Comparison of ENCODE assay signal across 31 cellular contexts in the genomic region with DNA sequence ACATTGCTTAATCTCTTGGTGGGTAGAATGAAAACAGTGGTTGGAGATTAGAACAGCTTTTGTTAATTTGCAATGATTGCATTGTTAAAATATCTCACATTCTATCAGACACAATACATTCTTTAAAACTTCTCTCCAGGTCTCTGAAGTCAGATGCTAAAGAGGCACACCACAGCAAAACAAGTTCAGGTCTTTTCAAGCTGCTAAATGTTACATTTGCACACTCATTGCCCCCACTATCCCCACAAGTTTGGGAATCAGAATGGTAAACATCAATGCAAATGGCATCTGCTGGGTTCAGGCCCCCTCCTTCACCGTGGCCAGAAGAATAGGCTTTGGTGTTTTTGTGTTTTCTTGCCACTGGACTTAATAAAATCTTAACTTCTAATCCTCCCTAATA. TPM values are rescaled to one million over a fixed set of nuclear protein-coding genes. Genes with fewer than 3 reads are reported as not detected.
"Had no signal": no experiment of that assay in that cellular context is flagged by ENCODE, and none has a peak within 500 bp of the region (broad histone marks: within the 10 kb centered on the region; RNA-seq: fewer than 3 reads in every experiment).

No MANE protein-coding gene starts in this region.

- H3K4me1 Mint-ChIP-seq: naive thymus-derived CD4-positive, alpha-beta T cell; stimulated activated naive B cell treated with anti-CD40 and anti-IgM and Interleukin-4, amounts not matched to agents 10 μg/mL and 1 μg/mL and 100 μg/mL, for 72 hours had no signal

- H3K27me3 Mint-ChIP-seq: progenitor cell of endocrine pancreas had no signal

- H3K4me3 Mint-ChIP-seq: naive thymus-derived CD4-positive, alpha-beta T cell; natural killer cell treated with Interleukin-12 subunit alpha and Interleukin-12 subunit beta and Interleukin-15 and Interleukin-18, amount 100 ng/mL, for 72 hours; stimulated activated naive B cell treated with anti-CD40 and anti-IgM and Interleukin-4, amounts not matched to agents 10 μg/mL and 1 μg/mL and 100 μg/mL, for 72 hours had no signal

- ATAC-seq: mucosa of descending colon; naive thymus-derived CD4-positive, alpha-beta T cell; natural killer cell treated with Interleukin-12 subunit alpha and Interleukin-12 subunit beta and Interleukin-15 and Interleukin-18, amount 100 ng/mL, for 72 hours; right lobe of liver; stimulated activated naive B cell treated with anti-CD40 and anti-IgM and Interleukin-4, amounts not matched to agents 10 μg/mL and 1 μg/mL and 100 μg/mL, for 72 hours; stimulated activated naive CD8-positive, alpha-beta T cell treated with anti-CD3 and anti-CD28 coated beads, Interleukin-15, Interleukin-2, amounts not matched to agents 100 U/mL and 50 U/mL, for 24 hours had no signal

- H3K36me3 ChIP-seq: left ventricle myocardium inferior, ovary, right atrium auricular region, right lobe of liver, stomach, thyroid gland, transverse colon, upper lobe of left lung, vagina had no signal

- H3K9me3 ChIP-seq: mucosa of descending colon, ovary, right lobe of liver, testis, thyroid gland, transverse colon, vagina had no signal

- H3K27ac Mint-ChIP-seq: naive thymus-derived CD4-positive, alpha-beta T cell; natural killer cell treated with Interleukin-12 subunit alpha and Interleukin-12 subunit beta and Interleukin-15 and Interleukin-18, amount 100 ng/mL, for 72 hours; progenitor cell of endocrine pancreas; stimulated activated naive B cell treated with anti-CD40 and anti-IgM and Interleukin-4, amounts not matched to agents 10 μg/mL and 1 μg/mL and 100 μg/mL, for 72 hours had no signal

- H3K27ac ChIP-seq: left ventricle myocardium inferior, ovary, right atrium auricular region, right lobe of liver, stomach, testis, thyroid gland, transverse colon, upper lobe of left lung, vagina had no signal

- H3K27me3 ChIP-seq: ovary, right atrium auricular region, right lobe of liver, stomach, testis, thyroid gland, transverse colon, upper lobe of left lung, vagina had no signal

- DNase-seq: hypothalamus; islet precursor cell; left ventricle myocardium inferior; midbrain; mucosa of descending colon; naive thymus-derived CD4-positive, alpha-beta T cell; ovary; right lobe of liver; stimulated activated CD4-positive, alpha-beta T cell treated with anti-CD3 and anti-CD28 coated beads, Interleukin-12 subunit alpha, Interleukin-12 subunit beta, amount 100 ng/mL, for 4 hours; stimulated activated CD4-positive, alpha-beta T cell treated with anti-CD3 and anti-CD28 coated beads, Interleukin-15, amount 100 ng/mL, for 24 hours; stimulated activated CD4-positive, alpha-beta T cell treated with anti-CD3 and anti-CD28 coated beads, Interleukin-2, amount 100 ng/mL, for 24 hours; stimulated activated CD4-positive, alpha-beta T cell treated with anti-CD3 and anti-CD28 coated beads, Interleukin-4, amount 100 ng/mL, for 1 hour; stimulated activated naive B cell treated with anti-CD40 and anti-IgM and Interleukin-4, amounts not matched to agents 10 μg/mL and 1 μg/mL and 100 μg/mL, for 72 hours; stimulated activated naive CD8-positive, alpha-beta T cell treated with anti-CD3 and anti-CD28 coated beads, Interleukin-15, Interleukin-2, amounts not matched to agents 100 U/mL and 50 U/mL, for 24 hours; stomach; testis; thyroid gland; transverse colon; upper lobe of left lung had no signal

- H3K4me3 ChIP-seq: left ventricle myocardium inferior, lung, mucosa of descending colon, ovary, right atrium auricular region, right lobe of liver, stomach, testis, thyroid gland, transverse colon, upper lobe of left lung, vagina had no signal

- H3K4me1 ChIP-seq: left ventricle myocardium inferior, right atrium auricular region, right lobe of liver, stomach, testis, thyroid gland, transverse colon, upper lobe of left lung, vagina had no signal

RNA-seq across cellular contexts. Expression of gene HAO1, which starts 10.1 kb away (rescaled TPM):
- total RNA-seq: kidney epithelial cell; left ventricle myocardium inferior; lower leg skin; lung; mesenteric fat pad; mucosa of descending colon; myocyte; naive thymus-derived CD4-positive, alpha-beta T cell; natural killer cell treated with Interleukin-12 subunit alpha and Interleukin-12 subunit beta and Interleukin-15 and Interleukin-18, amount 100 ng/mL, for 72 hours; omental fat pad; ovary; progenitor cell of endocrine pancreas; right atrium auricular region; skeletal muscle tissue; stomach; thyroid gland; transverse colon; urinary bladder; vagina had no signal
